8 cellular contexts compared by ENCODE assay signal in genomic region chr21:35048183-35048601, GRCh38. TPM values are rescaled to one million over a fixed set of nuclear protein-coding genes. Genes with fewer than 3 reads are reported as not detected.
A peak's percentile ranks its signal among the peaks of the same experiment; 100 is the strongest.
DNase-seq lines count a peak whose midpoint lies in the region; ATAC-seq and TF ChIP-seq lines count a peak whose summit lies in the region.

No MANE protein-coding gene starts in this region.

- H3K4me1 ChIP-seq in mesodermal cell (ENCODE audit: control insufficient read depth, insufficient read depth, low read length, poor library complexity, severe bottlenecking), result peaks cover 37% of the 10 kb centered on the region

- no peak overlapping the region for H3K4me3 ChIP-seq in mesodermal cell (ENCODE audit: extremely low read depth, insufficient read depth, low read length, poor library complexity, severe bottlenecking)

- DNase-seq in Calu3 (peak; percentile 14), M059J (ENCODE audit: low read depth) (peak; percentile 84), foreskin melanocyte (no peak), NCI-H146 treated with DMSO at 0.1 percent for 48 hours (lab: John Stamatoyannopoulos, UW; ENCODE audit: unreplicated experiment) (no peak), mucosa of gallbladder (ENCODE audit: low spot score) (no peak)

- H3K27ac Mint-ChIP-seq in Calu3 (ENCODE audit: unreplicated experiment), result peak overlapping the region; percentile 81
- peak overlapping the region; percentile 100 for H3K27ac Mint-ChIP-seq in activated naive CD4-positive, alpha-beta T cell treated with anti-CD3 and anti-CD28 coated beads, Interleukin-2, amount 50 U/mL, for 24 hours

- H3K9me3 ChIP-seq in mesodermal cell (ENCODE audit: control insufficient read depth, low read length), result peaks cover 12% of the 10 kb centered on the region

- H3K27ac ChIP-seq in mesodermal cell (ENCODE audit: low read depth, low read length, severe bottlenecking), result peak overlapping the region; percentile 72

- BruUV-seq in Calu3 (replicated peaks; lab: Mats Ljungman, UMichigan), result no TSS peak

- 82 to 84% methylated on average over 5 to 6 of the region's 6 CpGs for WGBS in mesodermal cell (ENCODE audit: insufficient coverage in 2 of 2), 2 experiments

- no peak for TF ChIP-seq CTCF in Calu3 (IDR thresholded peaks at IDR 0.05; ENCODE audit: unreplicated experiment)

- peak overlapping the region; percentile 58 for H3K4me3 Mint-ChIP-seq in Calu3 (ENCODE audit: low read depth, unreplicated experiment)
- peak overlapping the region; percentile 97 for H3K4me3 Mint-ChIP-seq in activated naive CD4-positive, alpha-beta T cell treated with anti-CD3 and anti-CD28 coated beads, Interleukin-2, amount 50 U/mL, for 24 hours

- intact Hi-C loops in Calu3 (cut with micrococcal nuclease; ENCODE audit: unreplicated experiment), result loop anchor here (10.0 kb wide), 1 partner anchor 207 kb away; no protein-coding TSS in a partner anchor

- H3K9me3 Mint-ChIP-seq in Calu3 (ENCODE audit: low read depth, unreplicated experiment), result no peaks in the 10 kb centered on the region
- H3K9me3 Mint-ChIP-seq in activated naive CD4-positive, alpha-beta T cell treated with anti-CD3 and anti-CD28 coated beads, Interleukin-2, amount 50 U/mL, for 24 hours, result no peaks in the 10 kb centered on the region

- no peak for ATAC-seq in HG02885 (IDR thresholded peaks at IDR 0.05; ENCODE audit: poor library complexity, unreplicated experiment)

- CTCF ChIA-PET in Calu3 (lab: Charles Lee), result interaction anchor here (0.6 to 1.5 kb wide), 12 partner anchors 28 to 555 kb away, joined by 3 to 8 read pairs (median 4); no protein-coding TSS in a partner anchor

- H3K36me3 Mint-ChIP-seq in Calu3 (ENCODE audit: insufficient read depth, unreplicated experiment), result peaks cover 32% of the 10 kb centered on the region
- peaks cover 11% of the 10 kb centered on the region for H3K36me3 Mint-ChIP-seq in activated naive CD4-positive, alpha-beta T cell treated with anti-CD3 and anti-CD28 coated beads, Interleukin-2, amount 50 U/mL, for 24 hours

- no peaks in the 10 kb centered on the region for H3K36me3 ChIP-seq in mesodermal cell (ENCODE audit: control insufficient read depth, insufficient read depth, low read length)

- no peaks in the 10 kb centered on the region for H3K27me3 Mint-ChIP-seq in Calu3 (ENCODE audit: unreplicated experiment)
- H3K27me3 Mint-ChIP-seq in activated naive CD4-positive, alpha-beta T cell treated with anti-CD3 and anti-CD28 coated beads, Interleukin-2, amount 50 U/mL, for 24 hours, result no peaks in the 10 kb centered on the region

- H3K4me1 Mint-ChIP-seq in Calu3 (ENCODE audit: low read depth, unreplicated experiment), result peaks cover 44% of the 10 kb centered on the region
- peaks cover 90% of the 10 kb centered on the region for H3K4me1 Mint-ChIP-seq in activated naive CD4-positive, alpha-beta T cell treated with anti-CD3 and anti-CD28 coated beads, Interleukin-2, amount 50 U/mL, for 24 hours

RNA-seq across cellular contexts. Expression of gene RUNX1, which starts 0.9 kb away (rescaled TPM):
- total RNA-seq in Calu3 (2022) (61.1 and 95.4 TPM in 2 replicates), mucosa of gallbladder (35.1 TPM)
- total RNA-seq in M059J (2014; rRNA removed; shearing (Covaris generic)), result 13.8 and 43.1 TPM in 2 replicates
- polyA plus RNA-seq in mesodermal cell (2013, experiment 1 of 2), result 7.3 TPM
- polyA plus RNA-seq in mesodermal cell (2013, experiment 2 of 2), result 5.3 TPM

Comparison
In these comparisons a context has a peak if more than half of its experiments do, and no peak if none do; other contexts are left out.
1. DNase-seq: peak in Calu3 (single experiment) and M059J (single experiment); none in foreskin melanocyte (single experiment), NCI-H146 treated with DMSO at 0.1 percent for 48 hours (single experiment) and mucosa of gallbladder (single experiment).